ENCODE assay signal across 34 cellular contexts in the genomic region with DNA sequence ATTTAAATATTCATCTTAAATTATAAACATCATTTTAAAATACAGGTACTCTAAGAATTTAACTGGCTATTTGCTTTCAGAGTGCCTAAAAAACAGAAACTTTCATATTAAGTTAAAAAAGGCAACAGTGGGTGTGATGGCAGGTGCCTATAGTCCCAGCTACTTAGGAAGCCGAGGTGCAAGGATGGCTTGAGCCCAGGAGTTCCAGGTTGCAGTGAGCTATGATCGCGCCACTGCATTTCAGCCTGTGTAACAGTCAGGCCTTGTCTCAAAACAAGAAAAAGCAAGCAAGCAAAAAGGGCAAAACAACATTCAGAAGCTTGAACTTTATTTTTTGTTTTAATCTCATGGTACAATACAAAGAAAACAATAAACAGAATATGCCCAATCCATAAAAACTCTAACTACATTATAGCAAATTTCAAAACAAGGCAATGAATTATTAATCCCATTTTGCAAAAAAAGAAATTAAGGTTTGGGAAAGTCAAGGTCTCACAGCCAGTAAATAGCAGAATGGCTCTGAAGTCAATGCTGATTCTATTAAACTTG. TPM values are rescaled to one million over a fixed set of nuclear protein-coding genes. Genes with fewer than 3 reads are reported as not detected.
"Had no signal": no experiment of that assay in that cellular context is flagged by ENCODE, and none has a peak within 500 bp of the region (broad histone marks: within the 10 kb centered on the region; RNA-seq: fewer than 3 reads in every experiment).

No MANE protein-coding gene starts in this region.

- H3K27me3 Mint-ChIP-seq: activated B cell treated with CpG ODN at 0.5 μM for 24 hours; activated naive CD8-positive, alpha-beta T cell treated with anti-CD3 and anti-CD28 coated beads, Interleukin-2, amount 50 U/mL, for 24 hours had no signal

- H3K9me3 Mint-ChIP-seq: activated B cell treated with CpG ODN at 0.5 μM for 24 hours; activated CD4-positive, alpha-beta T cell treated with anti-CD3 and anti-CD28 coated beads, Interleukin-2, amount 10 ng/mL, durations not matched to agents 24 days and 14 days; activated CD8-positive, alpha-beta T cell treated with anti-CD3 and anti-CD28 coated beads for 36 hours; activated naive CD4-positive, alpha-beta T cell treated with anti-CD3 and anti-CD28 coated beads, Interleukin-2, amount 10 ng/mL, durations not matched to agents 7 days and 5 days; activated naive CD4-positive, alpha-beta T cell treated with anti-CD3 and anti-CD28 coated beads, Interleukin-2, amount 50 U/mL, for 24 hours; activated naive CD8-positive, alpha-beta T cell treated with anti-CD3 and anti-CD28 coated beads, Interleukin-2, amount 10 ng/mL, durations not matched to agents 7 days and 5 days; activated T-cell treated with anti-CD3 and anti-CD28 coated beads, Interleukin-2, amount 50 U/mL, for 4 hours; activated T-helper 2 cell treated with anti-CD3 and anti-CD28 coated beads, Interferon-gamma antibody, Interleukin-2, Interleukin-4, amounts not matched to agents 10 μg/mL and 5 μg/mL and 100 μg/mL, durations not matched to agents 14 hours and 24 hours and 36 hours; central memory CD8-positive, alpha-beta T cell; T-helper 1 cell treated with Interleukin-12 subunit alpha and Interleukin-12 subunit beta and Interleukin-4 antibody, amounts not matched to agents 30 μg/mL and 1 μg/mL, for 36 hours; T-helper 2 cell treated with Interferon-gamma antibody and Interleukin-4, amounts not matched to agents 5 μg/mL and 100 μg/mL, for 36 hours had no signal

- H3K27ac Mint-ChIP-seq: activated B cell treated with CpG ODN at 0.5 μM for 24 hours; activated CD4-positive, alpha-beta memory T cell treated with anti-CD3 and anti-CD28 coated beads for 36 hours; activated CD4-positive, alpha-beta T cell treated with anti-CD3 and anti-CD28 coated beads, Interleukin-2, amount 10 ng/mL, durations not matched to agents 24 days and 14 days; activated CD8-positive, alpha-beta T cell treated with anti-CD3 and anti-CD28 coated beads for 36 hours; activated naive CD4-positive, alpha-beta T cell treated with anti-CD3 and anti-CD28 coated beads, Interleukin-2, amount 10 ng/mL, durations not matched to agents 7 days and 5 days; activated naive CD4-positive, alpha-beta T cell treated with anti-CD3 and anti-CD28 coated beads, Interleukin-2, amount 50 U/mL, for 24 hours; activated naive CD8-positive, alpha-beta T cell; activated naive CD8-positive, alpha-beta T cell treated with anti-CD3 and anti-CD28 coated beads, Interleukin-2, amount 10 ng/mL, durations not matched to agents 7 days and 5 days; activated naive CD8-positive, alpha-beta T cell treated with anti-CD3 and anti-CD28 coated beads, Interleukin-2, amount 50 U/mL, for 24 hours; activated T-helper 2 cell treated with anti-CD3 and anti-CD28 coated beads, Interferon-gamma antibody, Interleukin-2, Interleukin-4, amounts not matched to agents 10 μg/mL and 5 μg/mL and 100 μg/mL, durations not matched to agents 14 hours and 24 hours and 36 hours; brain; T-helper 1 cell treated with Interleukin-12 subunit alpha and Interleukin-12 subunit beta and Interleukin-4 antibody, amounts not matched to agents 30 μg/mL and 1 μg/mL, for 36 hours; T-helper 2 cell treated with Interferon-gamma antibody and Interleukin-4, amounts not matched to agents 5 μg/mL and 100 μg/mL, for 36 hours had no signal

- H3K27me3 ChIP-seq: ascending aorta, cardiac muscle cell had no signal

- H3K27ac ChIP-seq: ascending aorta, cardiac muscle cell, VCaP had no signal

- H3K4me3 Mint-ChIP-seq: activated B cell treated with CpG ODN at 0.5 μM for 24 hours; activated CD4-positive, alpha-beta memory T cell treated with anti-CD3 and anti-CD28 coated beads for 36 hours; activated CD4-positive, alpha-beta T cell treated with anti-CD3 and anti-CD28 coated beads, Interleukin-2, amount 10 ng/mL, durations not matched to agents 24 days and 14 days; activated CD8-positive, alpha-beta T cell treated with anti-CD3 and anti-CD28 coated beads for 36 hours; activated naive CD4-positive, alpha-beta T cell treated with anti-CD3 and anti-CD28 coated beads, Interleukin-2, amount 10 ng/mL, durations not matched to agents 7 days and 5 days; activated naive CD4-positive, alpha-beta T cell treated with anti-CD3 and anti-CD28 coated beads, Interleukin-2, amount 50 U/mL, for 24 hours; activated naive CD8-positive, alpha-beta T cell; activated naive CD8-positive, alpha-beta T cell treated with anti-CD3 and anti-CD28 coated beads, Interleukin-2, amount 10 ng/mL, durations not matched to agents 7 days and 5 days; activated naive CD8-positive, alpha-beta T cell treated with anti-CD3 and anti-CD28 coated beads, Interleukin-2, amount 50 U/mL, for 24 hours; activated T-cell treated with anti-CD3 and anti-CD28 coated beads, Interleukin-2, amount 50 U/mL, for 4 hours; brain; central memory CD8-positive, alpha-beta T cell; T-helper 1 cell treated with Interleukin-12 subunit alpha and Interleukin-12 subunit beta and Interleukin-4 antibody, amounts not matched to agents 30 μg/mL and 1 μg/mL, for 36 hours; T-helper 2 cell treated with Interferon-gamma antibody and Interleukin-4, amounts not matched to agents 5 μg/mL and 100 μg/mL, for 36 hours had no signal

- H3K9me3 ChIP-seq: ascending aorta had no signal

- H3K4me1 Mint-ChIP-seq: activated B cell treated with CpG ODN at 0.5 μM for 24 hours; activated CD4-positive, alpha-beta T cell treated with anti-CD3 and anti-CD28 coated beads, Interleukin-2, amount 10 ng/mL, durations not matched to agents 24 days and 14 days; activated naive CD4-positive, alpha-beta T cell treated with anti-CD3 and anti-CD28 coated beads, Interleukin-2, amount 10 ng/mL, durations not matched to agents 7 days and 5 days; activated naive CD4-positive, alpha-beta T cell treated with anti-CD3 and anti-CD28 coated beads, Interleukin-2, amount 50 U/mL, for 24 hours; activated naive CD8-positive, alpha-beta T cell treated with anti-CD3 and anti-CD28 coated beads, Interleukin-2, amount 50 U/mL, for 24 hours; central memory CD8-positive, alpha-beta T cell had no signal

- H3K36me3 Mint-ChIP-seq: activated naive CD4-positive, alpha-beta T cell treated with anti-CD3 and anti-CD28 coated beads, Interleukin-2, amount 10 ng/mL, durations not matched to agents 7 days and 5 days; activated naive CD8-positive, alpha-beta T cell had no signal

- H3K4me3 ChIP-seq: ascending aorta, cardiac muscle cell had no signal

- DNase-seq: activated B cell treated with CpG ODN at 0.5 μM for 24 hours; activated CD4-positive, alpha-beta memory T cell treated with anti-CD3 and anti-CD28 coated beads for 36 hours; activated CD4-positive, alpha-beta T cell treated with anti-CD3 and anti-CD28 coated beads for 4 hours; activated CD4-positive, alpha-beta T cell treated with anti-CD3 and anti-CD28 coated beads, Interleukin-2, amount 10 ng/mL, durations not matched to agents 24 days and 14 days; activated CD4-positive, alpha-beta T cell treated with anti-CD3 and anti-CD28 coated beads, Interleukin-2, amount 50 U/mL, for 1 hour; activated CD4-positive, alpha-beta T cell treated with anti-CD3 and anti-CD28 coated beads, Interleukin-2, amount 50 U/mL, for 4 hours; activated CD4-positive, CD25-positive, alpha-beta regulatory T cell treated with anti-CD3 and anti-CD28 coated beads, Interleukin-2, amount 50 U/mL, for 72 hours; activated CD8-positive, alpha-beta memory T cell treated with anti-CD3 and anti-CD28 coated beads, Interleukin-2, amount 50 U/mL, for 4 hours; activated CD8-positive, alpha-beta T cell treated with anti-CD3 and anti-CD28 coated beads for 36 hours; activated effector memory CD4-positive, alpha-beta T cell treated with Interleukin-2 at 50 U/mL for 16 hours; activated gamma-delta T cell; activated naive CD4-positive, alpha-beta T cell treated with anti-CD3 and anti-CD28 coated beads, Interleukin-2, amount 10 ng/mL, durations not matched to agents 7 days and 5 days; activated naive CD4-positive, alpha-beta T cell treated with Interleukin-2 at 50 U/mL for 16 hours; activated naive CD8-positive, alpha-beta T cell treated with anti-CD3 and anti-CD28 coated beads, Interleukin-2, amount 10 ng/mL, durations not matched to agents 7 days and 5 days; activated naive CD8-positive, alpha-beta T cell treated with anti-CD3 and anti-CD28 coated beads, Interleukin-2, amount 50 U/mL, for 24 hours; activated T-cell treated with anti-CD3 and anti-CD28 coated beads for 4 hours; activated T-cell treated with anti-CD3 and anti-CD28 coated beads, Interleukin-2, amount 50 U/mL, for 1 hour; activated T-cell treated with anti-CD3 and anti-CD28 coated beads, Interleukin-2, amount 50 U/mL, for 4 hours; amygdala; anterior cingulate cortex; caudate nucleus; cerebellar nuclear complex; T-helper 2 cell; T-helper 9 cell had no signal

- ATAC-seq: activated CD8-positive, alpha-beta T cell treated with anti-CD3 and anti-CD28 coated beads for 36 hours; activated naive CD8-positive, alpha-beta T cell treated with anti-CD3 and anti-CD28 coated beads, Interleukin-2, amount 50 U/mL, for 24 hours; activated T-cell treated with anti-CD3 and anti-CD28 coated beads, Interleukin-2, amount 50 U/mL, for 4 hours had no signal

RNA-seq across cellular contexts. Expression of a gene that starts 15.2 kb away (rescaled TPM):
- total RNA-seq: activated naive CD8-positive, alpha-beta T cell treated with anti-CD3 and anti-CD28 coated beads, Interleukin-2, amount 10 ng/mL, durations not matched to agents 7 days and 5 days had no signal
